In the genomic region with DNA sequence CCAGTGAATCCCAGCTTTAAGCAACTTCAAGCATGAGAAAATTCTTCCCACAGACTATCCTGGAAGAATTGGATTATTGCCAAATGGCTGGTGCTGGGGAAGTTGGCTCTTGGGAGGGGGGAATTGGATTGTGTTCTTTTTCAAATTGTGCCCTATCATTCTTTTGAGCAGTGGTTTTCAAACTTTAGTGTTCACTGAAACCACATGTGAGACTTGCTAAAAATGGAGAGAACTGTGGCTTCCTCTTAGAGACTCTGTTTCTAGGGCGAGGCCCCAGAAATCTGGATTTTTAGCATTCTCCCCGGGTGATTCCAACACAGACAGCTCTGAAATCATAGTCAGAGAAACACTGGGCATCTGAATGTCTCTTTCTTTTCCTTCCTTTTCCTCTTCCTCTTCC, we compare ENCODE assay signal across 12 cellular contexts. TPM values are rescaled to one million over a fixed set of nuclear protein-coding genes. Genes with fewer than 3 reads are reported as not detected.
DNase-seq lines count a peak whose midpoint lies in the region; ATAC-seq, FAIRE-seq and TF ChIP-seq lines count a peak whose summit lies in the region.
"Had no signal": no experiment of that assay in that cellular context is flagged by ENCODE, and none has a peak within 500 bp of the region (broad histone marks: within the 10 kb centered on the region; RNA-seq: fewer than 3 reads in every experiment).

No MANE protein-coding gene starts in this region.

- ATAC-seq in HepG2 (no peak), right lobe of liver (no peak), upper lobe of left lung (ENCODE audit: low FRiP score in 2 of 2) (no peak)
- peak; percentile 53 for ATAC-seq in stimulated activated naive CD8-positive, alpha-beta T cell treated with anti-CD3 and anti-CD28 coated beads, Interleukin-15, amount 100 ng/mL, for 72 hours

- H3K9ac ChIP-seq in HepG2 (ENCODE audit: insufficient read depth, low read depth, low read length) = no peak overlapping the region
- H3K9ac ChIP-seq in astrocyte (ENCODE audit: low read length) = no peak overlapping the region

- in situ Hi-C loops in HepG2 (cut with HindIII; ENCODE audit: extremely low pct_ligation_motif_present, low pct_unique_long_range_greater_than_20kb) = no loop called here

- H4K20me1 ChIP-seq in HepG2 (ENCODE audit: insufficient read depth, low read length) (no peaks in the 10 kb centered on the region), astrocyte (ENCODE audit: insufficient read depth, low read length) (no peaks in the 10 kb centered on the region)

- H3K9me3 Mint-ChIP-seq in astrocyte (ENCODE audit: unreplicated experiment) = peaks cover 5% of the 10 kb centered on the region
- no peaks in the 10 kb centered on the region for H3K9me3 Mint-ChIP-seq in stimulated activated naive CD8-positive, alpha-beta T cell treated with anti-CD3 and anti-CD28 coated beads, Interleukin-15, amount 100 ng/mL, for 72 hours

- TF ChIP-seq RAD21 in HepG2 (CRISPR knock-in tag; IDR thresholded peaks at IDR 0.05) = no peak

- H3K4me1 ChIP-seq in HepG2 (ENCODE audit: insufficient read depth, low read length) = peaks cover 26% of the 10 kb centered on the region
- H3K4me1 ChIP-seq in right lobe of liver = no peaks in the 10 kb centered on the region
- H3K4me1 ChIP-seq in astrocyte (ENCODE audit: insufficient read depth, low read length) = peaks cover 5% of the 10 kb centered on the region
- no peaks in the 10 kb centered on the region for H3K4me1 ChIP-seq in upper lobe of left lung
- H3K4me1 ChIP-seq: vagina had no signal

- no peak overlapping the region for H3K27ac ChIP-seq in HepG2 (ENCODE audit: extremely low read length, insufficient read depth, low read length)
- H3K27ac ChIP-seq in right lobe of liver = no peak overlapping the region
- no peak overlapping the region for H3K27ac ChIP-seq in astrocyte (ENCODE audit: low read depth, low read length)
- H3K27ac ChIP-seq in upper lobe of left lung = no peak overlapping the region
- H3K27ac ChIP-seq: SK-N-MC, vagina had no signal

- DNase-seq in HepG2 (ENCODE audit: low spot score) = no peak
- no peak for DNase-seq in right lobe of liver
- DNase-seq in LoVo (ENCODE audit: low spot score) = peak; percentile 18
- peak; percentile 36 for DNase-seq in astrocyte (ENCODE audit: low read depth)
- no peak for DNase-seq in stimulated activated naive CD8-positive, alpha-beta T cell treated with anti-CD3 and anti-CD28 coated beads, Interleukin-15, amount 100 ng/mL, for 72 hours
- no peak for DNase-seq in upper lobe of left lung
- DNase-seq in stimulated activated CD8-positive, alpha-beta memory T cell treated with anti-CD3 and anti-CD28 coated beads, Interleukin-4, amount 100 ng/mL, for 48 hours = no peak
- DNase-seq in epidermal melanocyte (ENCODE audit: insufficient read length, low spot score) = no peak
- DNase-seq: GDM1, NCI-H1048 had no signal

- H3K4me3 ChIP-seq in HepG2 (replicated peaks in 1 of 3; ENCODE audit: insufficient read depth in 1 of 3, low read depth in 2 of 3, low read length in 3 of 3) (no peak overlapping the region), right lobe of liver (no peak overlapping the region), astrocyte (ENCODE audit: insufficient read depth, low read depth, low read length) (no peak overlapping the region), upper lobe of left lung (no peak overlapping the region)
- H3K4me3 ChIP-seq: SK-N-MC, vagina had no signal

- peaks cover 15% of the 10 kb centered on the region for H3K4me1 Mint-ChIP-seq in astrocyte (ENCODE audit: low read depth, unreplicated experiment)
- H3K4me1 Mint-ChIP-seq in stimulated activated naive CD8-positive, alpha-beta T cell treated with anti-CD3 and anti-CD28 coated beads, Interleukin-15, amount 100 ng/mL, for 72 hours = peaks cover 48% of the 10 kb centered on the region

- TF ChIP-seq POLR2A in HepG2 (IDR thresholded peaks at IDR 0.05; ENCODE audit: insufficient read depth in 1 of 2, low read depth in 2 of 2, low read length in 2 of 2) = no peak
- no peak for TF ChIP-seq POLR2A in right lobe of liver (IDR thresholded peaks at IDR 0.05)
- no peak for TF ChIP-seq POLR2A in upper lobe of left lung (IDR thresholded peaks at IDR 0.05)

- H3K36me3 Mint-ChIP-seq in astrocyte (ENCODE audit: low read depth, unreplicated experiment) = no peaks in the 10 kb centered on the region

- TF ChIP-seq EP300 in HepG2 (IDR thresholded peaks at IDR 0.05; ENCODE audit: low read depth in 2 of 2, low read length in 2 of 2) (no peak), HepG2 (CRISPR knock-in tag; IDR thresholded peaks at IDR 0.05; ENCODE audit: borderline replicate concordance) (no peak), upper lobe of left lung (IDR thresholded peaks at IDR 0.05) (no peak)

- H2AFZ ChIP-seq in HepG2 (ENCODE audit: low read length) (no peak overlapping the region), astrocyte (ENCODE audit: low read depth, low read length) (no peak overlapping the region)

- no peak overlapping the region for H3K4me2 ChIP-seq in HepG2 (ENCODE audit: low read depth, low read length)
- H3K4me2 ChIP-seq in astrocyte (ENCODE audit: low read length) = peak overlapping the region; percentile 1

- H3K4me3 Mint-ChIP-seq in astrocyte (ENCODE audit: unreplicated experiment) = no peak overlapping the region
- H3K4me3 Mint-ChIP-seq in stimulated activated naive CD8-positive, alpha-beta T cell treated with anti-CD3 and anti-CD28 coated beads, Interleukin-15, amount 100 ng/mL, for 72 hours = peak overlapping the region; percentile 19 to 44

- no TSS peak for BruUV-seq in HepG2 (replicated peaks; lab: Mats Ljungman, UMichigan)

- H3K27me3 ChIP-seq in HepG2 (ENCODE audit: control insufficient read depth in 1 of 2, insufficient read depth in 2 of 2, low read length in 2 of 2) (peaks cover 3 to 12% of the 10 kb centered on the region in 2 experiments; a peak in 3 of 5 replicates), right lobe of liver (no peaks in the 10 kb centered on the region), astrocyte (ENCODE audit: insufficient read depth, low read length) (peaks cover 25% of the 10 kb centered on the region), upper lobe of left lung (no peaks in the 10 kb centered on the region)
- H3K27me3 ChIP-seq: vagina had no signal

- TF ChIP-seq CTCF in HepG2 (CRISPR knock-in tag; IDR thresholded peaks at IDR 0.05) (no peak), right lobe of liver (IDR thresholded peaks at IDR 0.05) (no peak), astrocyte (IDR thresholded peaks at IDR 0.05; ENCODE audit: insufficient read depth, low read depth, low read length) (no peak), upper lobe of left lung (IDR thresholded peaks at IDR 0.05) (no peak)

- CTCF ChIA-PET in HepG2 (lab: Yijun Ruan, JAX; ENCODE audit: low intra/inter-chr PET ratio, low total read pairs) = no interaction called here

- peaks cover 24% of the 10 kb centered on the region for H3K27me3 Mint-ChIP-seq in astrocyte (ENCODE audit: low read depth, unreplicated experiment)
- H3K27me3 Mint-ChIP-seq in stimulated activated naive CD8-positive, alpha-beta T cell treated with anti-CD3 and anti-CD28 coated beads, Interleukin-15, amount 100 ng/mL, for 72 hours = peaks cover 39% of the 10 kb centered on the region

- H3K36me3 ChIP-seq in HepG2 (replicated peaks in 1 of 2; ENCODE audit: control insufficient read depth in 1 of 2, insufficient read depth in 2 of 2, low read length in 2 of 2) (no peaks in the 10 kb centered on the region), right lobe of liver (no peaks in the 10 kb centered on the region), astrocyte (ENCODE audit: insufficient read depth, low read length) (no peaks in the 10 kb centered on the region), upper lobe of left lung (no peaks in the 10 kb centered on the region)
- H3K36me3 ChIP-seq: vagina had no signal

- no peaks in the 10 kb centered on the region for H3K9me3 ChIP-seq in HepG2 (ENCODE audit: low read length)
- H3K9me3 ChIP-seq in right lobe of liver = no peaks in the 10 kb centered on the region
- no peaks in the 10 kb centered on the region for H3K9me3 ChIP-seq in astrocyte (ENCODE audit: insufficient read depth, low read depth, low read length)
- H3K9me3 ChIP-seq in upper lobe of left lung = no peaks in the 10 kb centered on the region
- H3K9me3 ChIP-seq: vagina had no signal

- intact Hi-C loops in HepG2 (cut with micrococcal nuclease; ENCODE audit: unreplicated experiment) = no loop called here
- intact Hi-C loops in right lobe of liver (cut with DNase I) = no loop called here

- POLR2A ChIA-PET in HepG2 (lab: Yijun Ruan, JAX) = interaction anchor here (1.5 kb wide), 1 partner anchor 10 kb away, joined by 9 read pairs; no protein-coding TSS in a partner anchor

- 31% methylated on average over 2 of the region's 2 CpGs for WGBS in HepG2 (ENCODE audit: low lambda C conversion rate)
- 49% methylated on average over 2 of the region's 2 CpGs for WGBS in right lobe of liver (ENCODE audit: insufficient coverage, low coverage, low lambda C conversion rate, missing lambda C conversion rate)
- WGBS in upper lobe of left lung, 2 donors = 27 to 50% methylated on average over 2 of the region's 2 CpGs

- FAIRE-seq in HepG2 (lab: Jason Lieb, UNC) (no peak), astrocyte (lab: Jason Lieb, UNC) (no peak)

- H3K27ac Mint-ChIP-seq in astrocyte (ENCODE audit: unreplicated experiment) = no peak overlapping the region
- H3K27ac Mint-ChIP-seq in stimulated activated naive CD8-positive, alpha-beta T cell treated with anti-CD3 and anti-CD28 coated beads, Interleukin-15, amount 100 ng/mL, for 72 hours = peak overlapping the region in 1 of 2 donors; percentile 9

- H3K79me2 ChIP-seq in HepG2 (ENCODE audit: insufficient read depth, low read length) = no peaks in the 10 kb centered on the region
- no peaks in the 10 kb centered on the region for H3K79me2 ChIP-seq in astrocyte (ENCODE audit: insufficient read depth, low read length)

RNA-seq across cellular contexts. Expression of gene OTUB2, which starts 14.3 kb away (rescaled TPM):
- total RNA-seq in HepG2 (2016; rRNA removed; fragmentation: Illumina TruSeq; extraction: Trizol) (2.2 and 2.4 TPM in 2 replicates), right lobe of liver (1 to 10 TPM in 2 of 6 experiments, under 1 TPM in 4; 0.59 to 3.7 (median 0.85) TPM), astrocyte (3.1 and 3.3 TPM in 2 replicates), upper lobe of left lung (1 to 10 TPM in 4 of 6 donors, under 1 TPM in 2; 0.22 to 1.8 (median 1.1) TPM)
- 0.30 and 0.44 TPM in 2 replicates for total RNA-seq in HepG2 (2016; cell fraction: cytosol; rRNA removed; fragmentation: Illumina TruSeq; extraction: Trizol; ENCODE audit: low read depth)
- 1.8 and 1.9 TPM in 2 replicates for total RNA-seq in HepG2 (2016; cell fraction: insoluble cytoplasmic fraction; rRNA removed; fragmentation: Illumina TruSeq; extraction: Trizol)
- total RNA-seq in HepG2 (2016; cell fraction: membrane; rRNA removed; fragmentation: Illumina TruSeq; extraction: Trizol) = 1.2 and 1.4 TPM in 2 replicates
- 2.6 and 3.1 TPM in 2 replicates for total RNA-seq in HepG2 (2016; cell fraction: nucleus; rRNA removed; fragmentation: Illumina TruSeq; extraction: Trizol)
- polyA plus RNA-seq in HepG2 (2011; rRNA removed) = 2.4 and 3.0 TPM in 2 replicates
- polyA plus RNA-seq in HepG2 (2011; cell fraction: cytosol; rRNA removed) = 2.3 and 2.6 TPM in 2 replicates
- 3.9 and 4.1 TPM in 2 replicates for polyA plus RNA-seq in HepG2 (2011; cell fraction: nucleus; rRNA removed)
- 1.4 and 1.9 TPM in 2 replicates for polyA plus RNA-seq in HepG2 (2012)
- polyA plus RNA-seq in HepG2 (2016; cell fraction: cytosol; fragmentation: Illumina TruSeq; extraction: Trizol; ENCODE audit: low read depth) = 0.21 and 0.70 TPM in 2 replicates
- 2.0 and 2.3 TPM in 2 replicates for polyA plus RNA-seq in HepG2 (2016; cell fraction: insoluble cytoplasmic fraction; fragmentation: Illumina TruSeq; extraction: Trizol; ENCODE audit: low read depth)
- 0.58 and 1.0 TPM in 2 replicates for polyA plus RNA-seq in HepG2 (2016; cell fraction: membrane; fragmentation: Illumina TruSeq; extraction: Trizol; ENCODE audit: low read depth)
- polyA plus RNA-seq in HepG2 (2016; cell fraction: nucleus; fragmentation: Illumina TruSeq; extraction: Trizol; ENCODE audit: insufficient read depth, low read depth) = 2.1 and 2.3 TPM in 2 replicates
- polyA minus RNA-seq in HepG2 (2011; rRNA and poly(A)+ RNA removed; ENCODE audit: low replicate concordance) = 0.49 and 8.2 TPM in 2 replicates
- 3.3 and 4.7 TPM in 2 replicates for polyA minus RNA-seq in HepG2 (2011; cell fraction: cytosol; rRNA and poly(A)+ RNA removed)
- polyA minus RNA-seq in HepG2 (2011; cell fraction: nucleus; rRNA and poly(A)+ RNA removed) = 10.0 and 11.3 TPM in 2 replicates

RNA-seq across cellular contexts. Expression of gene CCDC197, which starts 14.7 kb away (rescaled TPM):
- total RNA-seq in HepG2 (2016; rRNA removed; fragmentation: Illumina TruSeq; extraction: Trizol) (0.11 TPM in 1 of 2 replicates, not detected in the other), right lobe of liver (not detected), astrocyte (not detected in 2 replicates), upper lobe of left lung (not detected)
- total RNA-seq in HepG2 (2016; cell fraction: cytosol; rRNA removed; fragmentation: Illumina TruSeq; extraction: Trizol; ENCODE audit: low read depth) = not detected in 2 replicates
- not detected in 2 replicates for total RNA-seq in HepG2 (2016; cell fraction: insoluble cytoplasmic fraction; rRNA removed; fragmentation: Illumina TruSeq; extraction: Trizol)
- not detected in 2 replicates for total RNA-seq in HepG2 (2016; cell fraction: membrane; rRNA removed; fragmentation: Illumina TruSeq; extraction: Trizol)
- total RNA-seq in HepG2 (2016; cell fraction: nucleus; rRNA removed; fragmentation: Illumina TruSeq; extraction: Trizol) = not detected in 2 replicates
- polyA plus RNA-seq in HepG2 (2011; rRNA removed) = 0.13 TPM in 1 of 2 replicates, not detected in the other
- not detected in 2 replicates for polyA plus RNA-seq in HepG2 (2011; cell fraction: cytosol; rRNA removed)
- polyA plus RNA-seq in HepG2 (2011; cell fraction: nucleus; rRNA removed) = 0.17 TPM in 1 of 2 replicates, not detected in the other
- polyA plus RNA-seq in HepG2 (2012) = 0.11 TPM in 1 of 2 replicates, not detected in the other
- polyA plus RNA-seq in HepG2 (2016; cell fraction: cytosol; fragmentation: Illumina TruSeq; extraction: Trizol; ENCODE audit: low read depth) = not detected in 2 replicates
- not detected in 2 replicates for polyA plus RNA-seq in HepG2 (2016; cell fraction: insoluble cytoplasmic fraction; fragmentation: Illumina TruSeq; extraction: Trizol; ENCODE audit: low read depth)
- 0.16 TPM in 1 of 2 replicates, not detected in the other for polyA plus RNA-seq in HepG2 (2016; cell fraction: membrane; fragmentation: Illumina TruSeq; extraction: Trizol; ENCODE audit: low read depth)
- polyA plus RNA-seq in HepG2 (2016; cell fraction: nucleus; fragmentation: Illumina TruSeq; extraction: Trizol; ENCODE audit: insufficient read depth, low read depth) = 0.33 TPM in 1 of 2 replicates, not detected in the other
- 0.20 TPM in 1 of 2 replicates, not detected in the other for polyA minus RNA-seq in HepG2 (2011; rRNA and poly(A)+ RNA removed; ENCODE audit: low replicate concordance)
- not detected in 2 replicates for polyA minus RNA-seq in HepG2 (2011; cell fraction: cytosol; rRNA and poly(A)+ RNA removed)
- polyA minus RNA-seq in HepG2 (2011; cell fraction: nucleus; rRNA and poly(A)+ RNA removed) = not detected in 2 replicates
- total RNA-seq: vagina had no signal

RNA-seq across cellular contexts. Expression of gene ASB2, which starts 35.4 kb away (rescaled TPM):
- total RNA-seq in HepG2 (2016; rRNA removed; fragmentation: Illumina TruSeq; extraction: Trizol) = 0.46 and 0.82 TPM in 2 replicates
- 0.26 and 0.40 TPM in 2 replicates for total RNA-seq in HepG2 (2016; cell fraction: cytosol; rRNA removed; fragmentation: Illumina TruSeq; extraction: Trizol; ENCODE audit: low read depth)
- 0.62 and 0.93 TPM in 2 replicates for total RNA-seq in HepG2 (2016; cell fraction: insoluble cytoplasmic fraction; rRNA removed; fragmentation: Illumina TruSeq; extraction: Trizol)
- total RNA-seq in HepG2 (2016; cell fraction: membrane; rRNA removed; fragmentation: Illumina TruSeq; extraction: Trizol) = 0.37 and 0.83 TPM in 2 replicates
- total RNA-seq in HepG2 (2016; cell fraction: nucleus; rRNA removed; fragmentation: Illumina TruSeq; extraction: Trizol) = 1.1 and 1.3 TPM in 2 replicates
- polyA plus RNA-seq in HepG2 (2011; rRNA removed) = 4.1 and 4.5 TPM in 2 replicates
- polyA plus RNA-seq in HepG2 (2011; cell fraction: cytosol; rRNA removed) = 4.5 and 6.1 TPM in 2 replicates
- 9.6 and 13.9 TPM in 2 replicates for polyA plus RNA-seq in HepG2 (2011; cell fraction: nucleus; rRNA removed)
- polyA plus RNA-seq in HepG2 (2012) = 0.48 and 0.80 TPM in 2 replicates
- polyA plus RNA-seq in HepG2 (2016; cell fraction: cytosol; fragmentation: Illumina TruSeq; extraction: Trizol; ENCODE audit: low read depth) = 0.21 and 0.37 TPM in 2 replicates
- 0.58 and 0.71 TPM in 2 replicates for polyA plus RNA-seq in HepG2 (2016; cell fraction: insoluble cytoplasmic fraction; fragmentation: Illumina TruSeq; extraction: Trizol; ENCODE audit: low read depth)
- 0.35 and 0.43 TPM in 2 replicates for polyA plus RNA-seq in HepG2 (2016; cell fraction: membrane; fragmentation: Illumina TruSeq; extraction: Trizol; ENCODE audit: low read depth)
- 1.0 and 1.6 TPM in 2 replicates for polyA plus RNA-seq in HepG2 (2016; cell fraction: nucleus; fragmentation: Illumina TruSeq; extraction: Trizol; ENCODE audit: insufficient read depth, low read depth)
- 14.4 TPM in 1 of 2 replicates, not detected in the other for polyA minus RNA-seq in HepG2 (2011; rRNA and poly(A)+ RNA removed; ENCODE audit: low replicate concordance)
- polyA minus RNA-seq in HepG2 (2011; cell fraction: cytosol; rRNA and poly(A)+ RNA removed) = 3.1 and 3.4 TPM in 2 replicates
- 3.7 and 6.6 TPM in 2 replicates for polyA minus RNA-seq in HepG2 (2011; cell fraction: nucleus; rRNA and poly(A)+ RNA removed)
- under 1 TPM; 0.20 to 0.59 (median 0.28) TPM for total RNA-seq in right lobe of liver
- total RNA-seq in astrocyte = 0.25 TPM in 1 of 2 replicates, not detected in the other
- total RNA-seq in upper lobe of left lung = 1 to 10 TPM in 3 of 6 donors, under 1 TPM in 2, not detected in 1; 0.76 to 2.2 (median 1.9) TPM

Comparison
In these comparisons a context has a peak if more than half of its experiments do, and no peak if none do; other contexts are left out.
1. DNase-seq: peak in LoVo (single experiment) and astrocyte (single experiment); none in HepG2 (single experiment), right lobe of liver (0 of 3), stimulated activated naive CD8-positive, alpha-beta T cell treated with anti-CD3 and anti-CD28 coated beads, Interleukin-15, amount 100 ng/mL, for 72 hours (0 of 2), upper lobe of left lung (0 of 2), stimulated activated CD8-positive, alpha-beta memory T cell treated with anti-CD3 and anti-CD28 coated beads, Interleukin-4, amount 100 ng/mL, for 48 hours (single experiment) and epidermal melanocyte (single experiment).